1 cellular context compared by ENCODE assay signal in genomic region chr1:244971524-244972216, GRCh38.
TF ChIP-seq lines count a peak whose summit lies in the region.

No MANE protein-coding gene starts in this region.

TF ChIP-seq in K562, 482 proteins besides CTCF, POLR2A, EP300 and RAD21 (continued from another document and continues in another):
- TF ChIP-seq, protein P1, sequence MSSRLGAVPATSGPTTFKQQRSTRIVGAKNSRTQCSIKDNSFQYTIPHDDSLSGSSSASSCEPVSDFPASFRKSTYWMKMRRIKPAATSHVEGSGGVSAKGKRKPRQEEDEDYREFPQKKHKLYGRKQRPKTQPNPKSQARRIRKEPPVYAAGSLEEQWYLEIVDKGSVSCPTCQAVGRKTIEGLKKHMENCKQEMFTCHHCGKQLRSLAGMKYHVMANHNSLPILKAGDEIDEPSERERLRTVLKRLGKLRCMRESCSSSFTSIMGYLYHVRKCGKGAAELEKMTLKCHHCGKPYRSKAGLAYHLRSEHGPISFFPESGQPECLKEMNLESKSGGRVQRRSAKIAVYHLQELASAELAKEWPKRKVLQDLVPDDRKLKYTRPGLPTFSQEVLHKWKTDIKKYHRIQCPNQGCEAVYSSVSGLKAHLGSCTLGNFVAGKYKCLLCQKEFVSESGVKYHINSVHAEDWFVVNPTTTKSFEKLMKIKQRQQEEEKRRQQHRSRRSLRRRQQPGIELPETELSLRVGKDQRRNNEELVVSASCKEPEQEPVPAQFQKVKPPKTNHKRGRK (tag; IDR thresholded peaks at IDR 0.05) = 0 out of 2 replicates have a peak, but pooled peaks have one; percentile 39
- TF ChIP-seq ZNF282 (CRISPR knock-in tag; IDR thresholded peaks at IDR 0.05) = no peak
- no peak for TF ChIP-seq NFATC3 (IDR thresholded peaks at IDR 0.05)
- no peak for TF ChIP-seq SLC30A9 (CRISPR knock-in tag; IDR thresholded peaks at IDR 0.05)
- peak; percentile 4 for TF ChIP-seq FOSL1 (tag; conservative IDR thresholded peaks at IDR 0.05)
- TF ChIP-seq MIER1 (IDR thresholded peaks at IDR 0.05; ENCODE audit: low read depth) = no peak
- peak; percentile 58; the same call in 1 of the 2 replicates for TF ChIP-seq THRAP3 (IDR thresholded peaks at IDR 0.05; ENCODE audit: borderline replicate concordance)
- TF ChIP-seq, protein P2, sequence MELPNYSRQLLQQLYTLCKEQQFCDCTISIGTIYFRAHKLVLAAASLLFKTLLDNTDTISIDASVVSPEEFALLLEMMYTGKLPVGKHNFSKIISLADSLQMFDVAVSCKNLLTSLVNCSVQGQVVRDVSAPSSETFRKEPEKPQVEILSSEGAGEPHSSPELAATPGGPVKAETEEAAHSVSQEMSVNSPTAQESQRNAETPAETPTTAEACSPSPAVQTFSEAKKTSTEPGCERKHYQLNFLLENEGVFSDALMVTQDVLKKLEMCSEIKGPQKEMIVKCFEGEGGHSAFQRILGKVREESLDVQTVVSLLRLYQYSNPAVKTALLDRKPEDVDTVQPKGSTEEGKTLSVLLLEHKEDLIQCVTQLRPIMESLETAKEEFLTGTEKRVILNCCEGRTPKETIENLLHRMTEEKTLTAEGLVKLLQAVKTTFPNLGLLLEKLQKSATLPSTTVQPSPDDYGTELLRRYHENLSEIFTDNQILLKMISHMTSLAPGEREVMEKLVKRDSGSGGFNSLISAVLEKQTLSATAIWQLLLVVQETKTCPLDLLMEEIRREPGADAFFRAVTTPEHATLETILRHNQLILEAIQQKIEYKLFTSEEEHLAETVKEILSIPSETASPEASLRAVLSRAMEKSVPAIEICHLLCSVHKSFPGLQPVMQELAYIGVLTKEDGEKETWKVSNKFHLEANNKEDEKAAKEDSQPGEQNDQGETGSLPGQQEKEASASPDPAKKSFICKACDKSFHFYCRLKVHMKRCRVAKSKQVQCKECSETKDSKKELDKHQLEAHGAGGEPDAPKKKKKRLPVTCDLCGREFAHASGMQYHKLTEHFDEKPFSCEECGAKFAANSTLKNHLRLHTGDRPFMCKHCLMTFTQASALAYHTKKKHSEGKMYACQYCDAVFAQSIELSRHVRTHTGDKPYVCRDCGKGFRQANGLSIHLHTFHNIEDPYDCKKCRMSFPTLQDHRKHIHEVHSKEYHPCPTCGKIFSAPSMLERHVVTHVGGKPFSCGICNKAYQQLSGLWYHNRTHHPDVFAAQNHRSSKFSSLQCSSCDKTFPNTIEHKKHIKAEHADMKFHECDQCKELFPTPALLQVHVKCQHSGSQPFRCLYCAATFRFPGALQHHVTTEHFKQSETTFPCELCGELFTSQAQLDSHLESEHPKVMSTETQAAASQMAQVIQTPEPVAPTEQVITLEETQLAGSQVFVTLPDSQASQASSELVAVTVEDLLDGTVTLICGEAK (IDR thresholded peaks at IDR 0.05) = peak; percentile 27; the same call in 1 of the 2 replicates
- TF ChIP-seq, protein P2 (CRISPR knock-in tag; IDR thresholded peaks at IDR 0.05) = no peak
- 0 out of 4 replicates have a peak, but pooled peaks of 1 of the 2 experiments have one; percentile 48 for TF ChIP-seq BCLAF1 (IDR thresholded peaks at IDR 0.05; ENCODE audit: borderline replicate concordance in 1 of 2, control insufficient read depth in 1 of 2, low read depth in 2 of 2, low read length in 1 of 2)
- no peak for TF ChIP-seq CC2D1A (IDR thresholded peaks at IDR 0.05)
- TF ChIP-seq, protein P3, sequence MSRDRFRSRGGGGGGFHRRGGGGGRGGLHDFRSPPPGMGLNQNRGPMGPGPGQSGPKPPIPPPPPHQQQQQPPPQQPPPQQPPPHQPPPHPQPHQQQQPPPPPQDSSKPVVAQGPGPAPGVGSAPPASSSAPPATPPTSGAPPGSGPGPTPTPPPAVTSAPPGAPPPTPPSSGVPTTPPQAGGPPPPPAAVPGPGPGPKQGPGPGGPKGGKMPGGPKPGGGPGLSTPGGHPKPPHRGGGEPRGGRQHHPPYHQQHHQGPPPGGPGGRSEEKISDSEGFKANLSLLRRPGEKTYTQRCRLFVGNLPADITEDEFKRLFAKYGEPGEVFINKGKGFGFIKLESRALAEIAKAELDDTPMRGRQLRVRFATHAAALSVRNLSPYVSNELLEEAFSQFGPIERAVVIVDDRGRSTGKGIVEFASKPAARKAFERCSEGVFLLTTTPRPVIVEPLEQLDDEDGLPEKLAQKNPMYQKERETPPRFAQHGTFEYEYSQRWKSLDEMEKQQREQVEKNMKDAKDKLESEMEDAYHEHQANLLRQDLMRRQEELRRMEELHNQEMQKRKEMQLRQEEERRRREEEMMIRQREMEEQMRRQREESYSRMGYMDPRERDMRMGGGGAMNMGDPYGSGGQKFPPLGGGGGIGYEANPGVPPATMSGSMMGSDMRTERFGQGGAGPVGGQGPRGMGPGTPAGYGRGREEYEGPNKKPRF (IDR thresholded peaks at IDR 0.05; ENCODE audit: low read depth, low read length) = no peak
- peak in 1 of 3 experiments; percentile 16; a peak in 2 of 6 replicates for TF ChIP-seq ZBTB11 (CRISPR knock-in tag; IDR thresholded peaks at IDR 0.05)
- TF ChIP-seq, protein P4, sequence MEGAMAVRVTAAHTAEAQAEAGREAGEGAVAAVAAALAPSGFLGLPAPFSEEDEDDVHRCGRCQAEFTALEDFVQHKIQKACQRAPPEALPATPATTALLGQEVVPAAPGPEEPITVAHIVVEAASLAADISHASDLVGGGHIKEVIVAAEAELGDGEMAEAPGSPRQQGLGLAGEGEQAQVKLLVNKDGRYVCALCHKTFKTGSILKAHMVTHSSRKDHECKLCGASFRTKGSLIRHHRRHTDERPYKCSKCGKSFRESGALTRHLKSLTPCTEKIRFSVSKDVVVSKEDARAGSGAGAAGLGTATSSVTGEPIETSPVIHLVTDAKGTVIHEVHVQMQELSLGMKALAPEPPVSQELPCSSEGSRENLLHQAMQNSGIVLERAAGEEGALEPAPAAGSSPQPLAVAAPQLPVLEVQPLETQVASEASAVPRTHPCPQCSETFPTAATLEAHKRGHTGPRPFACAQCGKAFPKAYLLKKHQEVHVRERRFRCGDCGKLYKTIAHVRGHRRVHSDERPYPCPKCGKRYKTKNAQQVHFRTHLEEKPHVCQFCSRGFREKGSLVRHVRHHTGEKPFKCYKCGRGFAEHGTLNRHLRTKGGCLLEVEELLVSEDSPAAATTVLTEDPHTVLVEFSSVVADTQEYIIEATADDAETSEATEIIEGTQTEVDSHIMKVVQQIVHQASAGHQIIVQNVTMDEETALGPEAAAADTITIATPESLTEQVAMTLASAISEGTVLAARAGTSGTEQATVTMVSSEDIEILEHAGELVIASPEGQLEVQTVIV (CRISPR knock-in tag; IDR thresholded peaks at IDR 0.05; ENCODE audit: borderline replicate concordance) = 0 out of 2 replicates have a peak, but pooled peaks have one; percentile 60
- no peak for TF ChIP-seq POLR3A (IDR thresholded peaks at IDR 0.05; ENCODE audit: borderline replicate concordance, extremely low read depth, insufficient read depth, insufficient read length)
- TF ChIP-seq, protein P5, sequence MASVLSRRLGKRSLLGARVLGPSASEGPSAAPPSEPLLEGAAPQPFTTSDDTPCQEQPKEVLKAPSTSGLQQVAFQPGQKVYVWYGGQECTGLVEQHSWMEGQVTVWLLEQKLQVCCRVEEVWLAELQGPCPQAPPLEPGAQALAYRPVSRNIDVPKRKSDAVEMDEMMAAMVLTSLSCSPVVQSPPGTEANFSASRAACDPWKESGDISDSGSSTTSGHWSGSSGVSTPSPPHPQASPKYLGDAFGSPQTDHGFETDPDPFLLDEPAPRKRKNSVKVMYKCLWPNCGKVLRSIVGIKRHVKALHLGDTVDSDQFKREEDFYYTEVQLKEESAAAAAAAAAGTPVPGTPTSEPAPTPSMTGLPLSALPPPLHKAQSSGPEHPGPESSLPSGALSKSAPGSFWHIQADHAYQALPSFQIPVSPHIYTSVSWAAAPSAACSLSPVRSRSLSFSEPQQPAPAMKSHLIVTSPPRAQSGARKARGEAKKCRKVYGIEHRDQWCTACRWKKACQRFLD (CRISPR knock-in tag; IDR thresholded peaks at IDR 0.05) = no peak
- TF ChIP-seq ZSCAN29 (IDR thresholded peaks at IDR 0.05) = no peak
- no peak for TF ChIP-seq TEAD4 (IDR thresholded peaks at IDR 0.05; ENCODE audit: low read length)
- TF ChIP-seq TEAD4 (CRISPR knock-in tag; IDR thresholded peaks at IDR 0.05; ENCODE audit: borderline replicate concordance) = no peak
- no peak for TF ChIP-seq L3MBTL2 (IDR thresholded peaks at IDR 0.05)
- TF ChIP-seq SMAD2 (IDR thresholded peaks at IDR 0.05; ENCODE audit: low read depth, low read length) = no peak
- TF ChIP-seq MCM5 (IDR thresholded peaks at IDR 0.05; ENCODE audit: low read depth) = no peak
- TF ChIP-seq POLR2H (tag; IDR thresholded peaks at IDR 0.05; ENCODE audit: low read depth) = peak; percentile 49
- no peak for TF ChIP-seq BDP1 (IDR thresholded peaks at IDR 0.05; ENCODE audit: insufficient read depth, insufficient read length)
